In the genomic region with DNA sequence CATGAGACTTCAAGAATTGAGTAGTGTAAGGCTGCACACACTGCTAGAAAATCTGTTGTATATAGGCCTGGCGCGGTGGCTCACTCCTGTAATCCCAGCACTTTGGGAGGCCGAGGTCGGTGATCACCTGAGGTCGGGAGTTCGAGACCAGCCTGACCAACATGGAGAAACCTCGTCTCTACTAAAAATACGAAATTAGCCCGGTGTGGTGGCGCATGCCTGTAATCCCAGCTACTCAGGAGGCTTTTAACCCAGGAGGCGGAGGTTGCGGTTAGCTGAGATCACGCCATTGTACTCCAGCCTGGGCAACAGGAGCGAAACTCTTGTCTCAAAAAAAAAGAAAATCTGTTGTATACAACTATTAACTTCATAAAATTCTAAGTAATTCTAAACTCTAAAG, we compare ENCODE assay signal across 8 cellular contexts. TPM values are rescaled to one million over a fixed set of nuclear protein-coding genes. Genes with fewer than 3 reads are reported as not detected.
A peak's percentile ranks its signal among the peaks of the same experiment; 100 is the strongest.
DNase-seq lines count a peak whose midpoint lies in the region; ATAC-seq and TF ChIP-seq lines count a peak whose summit lies in the region.
"Not testable (repeated sequence)": the region's sequence is repeated elsewhere in the genome, so short reads cannot be mapped to it uniquely, and the experiment has no call there.

No MANE protein-coding gene starts in this region.

- not testable (repeated sequence) for TF ChIP-seq CTCF in DOHH2 (IDR thresholded peaks at IDR 0.05; ENCODE audit: low read depth, low read length, poor library complexity, severe bottlenecking); NB4 (IDR thresholded peaks at IDR 0.05; ENCODE audit: low read depth, low read length); brain microvascular endothelial cell (IDR thresholded peaks at IDR 0.05; ENCODE audit: low read depth, low read length, missing control alignments); fibroblast of lung (conservative IDR thresholded peaks at IDR 0.05 in 1 of 2, IDR thresholded peaks at IDR 0.05 in 1 of 2; ENCODE audit: low read depth in 1 of 2, low read length in 2 of 2); psoas muscle (IDR thresholded peaks at IDR 0.05); upper lobe of right lung (IDR thresholded peaks at IDR 0.05)

- not testable (repeated sequence) for DNase-seq in NB4 (ENCODE audit: low read depth); activated CD4-positive, alpha-beta memory T cell treated with anti-CD3 and anti-CD28 coated beads for 36 hours; brain microvascular endothelial cell; fibroblast of lung (ENCODE audit: low read depth in 2 of 2); memory B cell (ENCODE audit: low spot score in 2 of 2); psoas muscle; upper lobe of right lung

- H3K27ac Mint-ChIP-seq in activated CD4-positive, alpha-beta memory T cell treated with anti-CD3 and anti-CD28 coated beads for 36 hours: not testable (repeated sequence)
- peak overlapping the region; percentile 51 for H3K27ac Mint-ChIP-seq in memory B cell

- not testable (repeated sequence) for H3K9ac ChIP-seq in fibroblast of lung (ENCODE audit: insufficient read depth, low read length)

- POLR2A ChIA-PET in activated CD4-positive, alpha-beta memory T cell treated with anti-CD3 and anti-CD28 coated beads for 36 hours (lab: Charles Lee): not testable (repeated sequence)

- TF ChIP-seq POLR2A in NB4 (IDR thresholded peaks at IDR 0.05; ENCODE audit: extremely low read depth, insufficient read length): not testable (repeated sequence)

- CTCF ChIA-PET in activated CD4-positive, alpha-beta memory T cell treated with anti-CD3 and anti-CD28 coated beads for 36 hours (lab: Charles Lee): interaction anchor here (1.2 to 1.7 kb wide), 2 partner anchors 9 to 11 kb away, joined by 3 to 4 read pairs; no protein-coding TSS in a partner anchor

- H3K36me3 ChIP-seq in DOHH2 (ENCODE audit: control insufficient read depth, low read length): peaks cover 60% of the 10 kb centered on the region
- not testable (repeated sequence) for H3K36me3 ChIP-seq in brain microvascular endothelial cell (replicated peaks); fibroblast of lung (ENCODE audit: control insufficient read depth, insufficient read depth, low read length); psoas muscle (ENCODE audit: insufficient read depth in 1 of 2, low read depth in 1 of 2); upper lobe of right lung

- H3K4me1 ChIP-seq in DOHH2 (ENCODE audit: control insufficient read depth, low read length) (peaks cover 71% of the 10 kb centered on the region), psoas muscle (peaks cover 57% of the 10 kb centered on the region), upper lobe of right lung (peaks cover 48% of the 10 kb centered on the region)
- H3K4me1 ChIP-seq in fibroblast of lung (ENCODE audit: control insufficient read depth, extremely low read depth, insufficient read depth, low read length): not testable (repeated sequence)

- not testable (repeated sequence) for H3K27me3 ChIP-seq in DOHH2 (ENCODE audit: control insufficient read depth, low read length); brain microvascular endothelial cell (replicated peaks); fibroblast of lung (ENCODE audit: control insufficient read depth, insufficient read depth, low read length); psoas muscle (ENCODE audit: insufficient read depth in 3 of 3, low read length in 2 of 3); upper lobe of right lung

- not testable (repeated sequence) for H3K9me3 Mint-ChIP-seq in activated CD4-positive, alpha-beta memory T cell treated with anti-CD3 and anti-CD28 coated beads for 36 hours; memory B cell

- H3K36me3 Mint-ChIP-seq in activated CD4-positive, alpha-beta memory T cell treated with anti-CD3 and anti-CD28 coated beads for 36 hours: peaks cover 18% of the 10 kb centered on the region
- not testable (repeated sequence) for H3K36me3 Mint-ChIP-seq in memory B cell

- WGBS in psoas muscle, 3 donors: 94 to 97% (median 95%) methylated on average over 14 of the region's 14 CpGs

- not testable (repeated sequence) for H3K9me2 ChIP-seq in DOHH2 (replicated peaks; ENCODE audit: control insufficient read depth, low read length)

- intact Hi-C loops in activated CD4-positive, alpha-beta memory T cell treated with anti-CD3 and anti-CD28 coated beads for 36 hours (cut with micrococcal nuclease): loop anchor here (5.0 to 10.0 kb wide), 2 partner anchors 106 to 462 kb away; partner anchors contain the start of gene DOCK10
- intact Hi-C loops in psoas muscle (cut with DNase I): loop anchor here (10.0 kb wide), 2 partner anchors 88 to 168 kb away; no protein-coding TSS in a partner anchor
- intact Hi-C loops in upper lobe of right lung (cut with DNase I): not testable (repeated sequence)

- H3K27me3 Mint-ChIP-seq in activated CD4-positive, alpha-beta memory T cell treated with anti-CD3 and anti-CD28 coated beads for 36 hours; memory B cell: not testable (repeated sequence)

- peaks cover 45% of the 10 kb centered on the region for H4K20me1 ChIP-seq in DOHH2 (ENCODE audit: control insufficient read depth, insufficient read depth, low read depth, low read length)
- not testable (repeated sequence) for H4K20me1 ChIP-seq in fibroblast of lung (ENCODE audit: control insufficient read depth, extremely low read depth, insufficient read depth, low read length)

- peaks cover 53% of the 10 kb centered on the region for H3K4me1 Mint-ChIP-seq in activated CD4-positive, alpha-beta memory T cell treated with anti-CD3 and anti-CD28 coated beads for 36 hours (ENCODE audit: low read depth)
- H3K4me1 Mint-ChIP-seq in memory B cell: peaks cover 26% of the 10 kb centered on the region

- not testable (repeated sequence) for ATAC-seq in memory B cell (ENCODE audit: low read depth); psoas muscle; upper lobe of right lung

- not testable (repeated sequence) for H3K27ac ChIP-seq in DOHH2 (ENCODE audit: low read depth, low read length); brain microvascular endothelial cell; fibroblast of lung (ENCODE audit: insufficient read depth, low read length); psoas muscle; upper lobe of right lung

- not testable (repeated sequence) for H3F3A ChIP-seq in DOHH2 (ENCODE audit: control insufficient read depth, insufficient read depth)

- not testable (repeated sequence) for H2AFZ ChIP-seq in fibroblast of lung (ENCODE audit: low read length)

- H3K4me3 ChIP-seq in DOHH2 (ENCODE audit: low read length): peak overlapping the region; percentile 99
- H3K4me3 ChIP-seq in NB4 (ENCODE audit: low read depth, low read length): peak overlapping the region; percentile 84
- H3K4me3 ChIP-seq in brain microvascular endothelial cell (ENCODE audit: low read depth, low read length): peak overlapping the region; percentile 85
- H3K4me3 ChIP-seq in fibroblast of lung (replicated peaks in 1 of 4; ENCODE audit: control extremely low read depth in 1 of 4, insufficient read depth in 1 of 4, low read depth in 3 of 4, low read length in 4 of 4): peak overlapping the region; percentile 90 to 93 (median 93)
- H3K4me3 ChIP-seq in psoas muscle: peak overlapping the region; percentile 91
- peak overlapping the region; percentile 84 for H3K4me3 ChIP-seq in upper lobe of right lung

- peak overlapping the region; percentile 97 for H3K4me3 Mint-ChIP-seq in activated CD4-positive, alpha-beta memory T cell treated with anti-CD3 and anti-CD28 coated beads for 36 hours
- peak overlapping the region; percentile 49 for H3K4me3 Mint-ChIP-seq in memory B cell

- H3K79me2 ChIP-seq in DOHH2 (ENCODE audit: control insufficient read depth, low read length) (peaks cover 83% of the 10 kb centered on the region), fibroblast of lung (ENCODE audit: control insufficient read depth, insufficient read depth, low read length) (peaks cover 67% of the 10 kb centered on the region)

- in situ Hi-C loops in brain microvascular endothelial cell (cut with HindIII; ENCODE audit: low pct_ligation_motif_present, low sequenced_read_pairs): not testable (repeated sequence)

- H3K4me2 ChIP-seq in DOHH2 (ENCODE audit: low read length) (peak overlapping the region; percentile 74), fibroblast of lung (ENCODE audit: extremely low read depth, insufficient read depth, low read length) (peak overlapping the region; percentile 67)

- not testable (repeated sequence) for H3K9me3 ChIP-seq in DOHH2 (ENCODE audit: control insufficient read depth, insufficient read depth, low read length); fibroblast of lung (ENCODE audit: control insufficient read depth, insufficient read depth, low read depth, low read length); psoas muscle; upper lobe of right lung

RNA-seq across cellular contexts. Expression of gene CUL3, which starts 2.1 kb away (rescaled TPM):
- total RNA-seq in activated CD4-positive, alpha-beta memory T cell treated with anti-CD3 and anti-CD28 coated beads for 36 hours: 10 to 100 TPM; 75.8 to 79.5 TPM
- total RNA-seq in fibroblast of lung (63.4 and 69.7 TPM in 2 replicates), psoas muscle (100 to 1,000 TPM; 103 to 173 (median 126) TPM), upper lobe of right lung (80.6 TPM)
- polyA plus RNA-seq in fibroblast of lung (65.3 and 66.4 TPM in 2 replicates), psoas muscle (100 to 1,000 TPM; 109 to 218 (median 128) TPM)
- 67.0 and 72.7 TPM in 2 replicates for polyA plus RNA-seq in fibroblast of lung (2012)
- 9.5 and 15.6 TPM in 2 replicates for polyA minus RNA-seq in fibroblast of lung (ENCODE audit: low replicate concordance)
